In genomic region chr10:113869789-113870188, GRCh38 we compare ENCODE assay signal across 33 cellular contexts.
"Had no signal": no experiment of that assay in that cellular context is flagged by ENCODE, and none has a peak within 500 bp of the region (broad histone marks: within the 10 kb centered on the region; RNA-seq: fewer than 3 reads in every experiment).

No MANE protein-coding gene starts in this region.

- FAIRE-seq: astrocyte had no signal

- H3K27me3 ChIP-seq: adrenal gland, body of pancreas, brain microvascular endothelial cell, breast epithelium had no signal

- DNase-seq: activated CD4-positive, alpha-beta memory T cell treated with anti-CD3 and anti-CD28 coated beads, Interleukin-2, amount 10 ng/mL, durations not matched to agents 7 days and 5 days; activated CD4-positive, alpha-beta T cell treated with anti-CD3 and anti-CD28 coated beads for 1 hour; activated CD4-positive, alpha-beta T cell treated with anti-CD3 and anti-CD28 coated beads for 36 hours; activated CD4-positive, alpha-beta T cell treated with anti-CD3 and anti-CD28 coated beads for 48 hours; activated CD4-positive, alpha-beta T cell treated with anti-CD3 and anti-CD28 coated beads, Interleukin-2, amount 10 ng/mL, durations not matched to agents 7 days and 5 days; activated CD4-positive, alpha-beta T cell treated with anti-CD3 and anti-CD28 coated beads, Interleukin-2, amount 50 U/mL, for 48 hours; activated CD4-positive, CD25-positive, alpha-beta regulatory T cell; activated CD8-positive, alpha-beta memory T cell treated with anti-CD3 and anti-CD28 coated beads for 24 hours; activated CD8-positive, alpha-beta memory T cell treated with anti-CD3 and anti-CD28 coated beads, Interleukin-2, amount 10 ng/mL, durations not matched to agents 7 days and 5 days; activated CD8-positive, alpha-beta memory T cell treated with anti-CD3 and anti-CD28 coated beads, Interleukin-2, amount 50 U/mL, for 48 hours; activated CD8-positive, alpha-beta T cell treated with anti-CD3 and anti-CD28 coated beads, Interleukin-2, amount 10 ng/mL, durations not matched to agents 7 days and 5 days; activated effector memory CD4-positive, alpha-beta T cell treated with Interleukin-2 at 50 U/mL for 16 hours; activated gamma-delta T cell; activated naive CD4-positive, alpha-beta T cell treated with anti-CD3 and anti-CD28 coated beads, Interleukin-2, amount 10 ng/mL, durations not matched to agents 7 days and 5 days; activated naive CD4-positive, alpha-beta T cell treated with Interleukin-2 at 50 U/mL for 16 hours; activated naive CD8-positive, alpha-beta T cell treated with anti-CD3 and anti-CD28 coated beads, Interleukin-2, amount 10 ng/mL, durations not matched to agents 7 days and 5 days; activated naive CD8-positive, alpha-beta T cell treated with anti-CD3 and anti-CD28 coated beads, Interleukin-2, amount 50 U/mL, for 24 hours; activated T-cell treated with anti-CD3 and anti-CD28 coated beads, Interleukin-2, amount 50 U/mL, for 24 hours; activated T-cell treated with anti-CD3 and anti-CD28 coated beads, Interleukin-2, amount 50 U/mL, for 48 hours; adrenal gland; amniotic stem cell; aorta; body of pancreas; brain microvascular endothelial cell; central memory CD4-positive, alpha-beta T cell; T-helper 1 cell; T-helper 2 cell; T-helper 9 cell; WERI-Rb-1 had no signal

- ATAC-seq: activated CD4-positive, alpha-beta T cell treated with anti-CD3 and anti-CD28 coated beads for 36 hours; activated CD4-positive, CD25-positive, alpha-beta regulatory T cell treated with anti-CD3 and anti-CD28 coated beads, Interleukin-2, amount 50 U/mL, for 24 hours; activated CD8-positive, alpha-beta memory T cell treated with anti-CD3 and anti-CD28 coated beads, Interleukin-2, amount 10 ng/mL, durations not matched to agents 7 days and 5 days; activated CD8-positive, alpha-beta T cell treated with anti-CD3 and anti-CD28 coated beads, Interleukin-2, amount 10 ng/mL, durations not matched to agents 7 days and 5 days; activated naive CD8-positive, alpha-beta T cell treated with anti-CD3 and anti-CD28 coated beads, Interleukin-2, amount 50 U/mL, for 24 hours; body of pancreas; WTC11 had no signal

- H3K9me3 ChIP-seq: body of pancreas had no signal

- H3K4me3 ChIP-seq: adrenal gland, body of pancreas, breast epithelium had no signal

- H3K4me1 ChIP-seq: breast epithelium had no signal

- H3K36me3 ChIP-seq: adrenal gland, brain microvascular endothelial cell, breast epithelium had no signal

- H3K27ac ChIP-seq: adrenal gland, body of pancreas, brain microvascular endothelial cell, breast epithelium, WERI-Rb-1 had no signal
